ENCODE assay signal across 14 cellular contexts in genomic region chr2:37020887-37021796, GRCh38. TPM values are rescaled to one million over a fixed set of nuclear protein-coding genes. Genes with fewer than 3 reads are reported as not detected.
DNase-seq lines count a peak whose midpoint lies in the region; ATAC-seq, FAIRE-seq and TF ChIP-seq lines count a peak whose summit lies in the region.
"Had no signal": no experiment of that assay in that cellular context is flagged by ENCODE, and none has a peak within 500 bp of the region (broad histone marks: within the 10 kb centered on the region; RNA-seq: fewer than 3 reads in every experiment).

No MANE protein-coding gene starts in this region.

- H4K20me1 ChIP-seq in hepatocyte (ENCODE audit: insufficient read depth, poor library complexity, severe bottlenecking), result no peaks in the 10 kb centered on the region
- H4K20me1 ChIP-seq: BLaER1 had no signal

- H3K27me3 ChIP-seq in adipocyte (replicated peaks; ENCODE audit: control insufficient read depth, insufficient read depth, low read length) (no peaks in the 10 kb centered on the region), hepatocyte (no peaks in the 10 kb centered on the region)
- H3K27me3 ChIP-seq: BLaER1 had no signal

- POLR2A ChIA-PET in RWPE1 (lab: Yijun Ruan, JAX; ENCODE audit: low non-redundant PET), result no interaction called here

- CTCF ChIA-PET in RWPE1 (lab: Yijun Ruan, JAX), result interaction anchor here (0.6 kb wide), 2 partner anchors 159 to 181 kb away, joined by 3 read pairs; no protein-coding TSS in a partner anchor

- H3K9me3 ChIP-seq in adipocyte (ENCODE audit: control insufficient read depth, low read length) (no peaks in the 10 kb centered on the region), hepatocyte (ENCODE audit: low read depth) (no peaks in the 10 kb centered on the region)
- H3K9me3 ChIP-seq: BLaER1 had no signal

- H3K79me2 ChIP-seq in hepatocyte, result no peaks in the 10 kb centered on the region

- H3K4me1 ChIP-seq in adipocyte (ENCODE audit: control insufficient read depth, insufficient read depth, low read length) (peaks cover 20% of the 10 kb centered on the region), hepatocyte (ENCODE audit: insufficient read depth) (no peaks in the 10 kb centered on the region)
- H3K4me1 ChIP-seq: BLaER1 had no signal

- ATAC-seq in sciatic nerve, result peak; percentile 69
- ATAC-seq: activated CD8-positive, alpha-beta memory T cell treated with anti-CD3 and anti-CD28 coated beads, Interleukin-2, amount 10 ng/mL, durations not matched to agents 7 days and 5 days; activated naive CD4-positive, alpha-beta T cell treated with anti-CD3 and anti-CD28 coated beads, Interleukin-2, amount 50 U/mL, for 72 hours; stimulated activated naive B cell treated with anti-CD40 and anti-IgM and Interleukin-4, amounts not matched to agents 10 μg/mL and 1 μg/mL and 100 μg/mL, for 72 hours had no signal

- H3K36me3 ChIP-seq in adipocyte (ENCODE audit: control insufficient read depth, insufficient read depth, low read length, severe bottlenecking), result peaks cover 70% of the 10 kb centered on the region
- no peaks in the 10 kb centered on the region for H3K36me3 ChIP-seq in hepatocyte (replicated peaks; ENCODE audit: insufficient read depth, low read depth)

- H3K27ac ChIP-seq in hepatocyte (peak overlapping the region; percentile 44), RWPE1 (no peak overlapping the region)
- H3K27ac ChIP-seq: BLaER1 had no signal

- FAIRE-seq in G401.6 (lab: Jason Lieb, UNC), result peak; percentile 6

- TF ChIP-seq CTCF in hepatocyte (IDR thresholded peaks at IDR 0.05; ENCODE audit: poor library complexity) (no peak), RWPE1 (conservative IDR thresholded peaks at IDR 0.05; ENCODE audit: low read depth) (no peak)

- DNase-seq in adipocyte (ENCODE audit: low read depth) (no peak), hepatocyte (ENCODE audit: low spot score) (no peak), sciatic nerve (ENCODE audit: low spot score) (no peak), NOMO-1 treated with DMSO at 0.1 percent for 48 hours (lab: John Stamatoyannopoulos, UW; ENCODE audit: unreplicated experiment) (no peak), NCI-H510A treated with DMSO at 0.1 percent for 48 hours (lab: John Stamatoyannopoulos, UW) (no peak), AG08395 (ENCODE audit: low spot score) (no peak), RWPE1 (ENCODE audit: low spot score) (no peak)
- DNase-seq: activated CD8-positive, alpha-beta memory T cell treated with anti-CD3 and anti-CD28 coated beads, Interleukin-2, amount 10 ng/mL, durations not matched to agents 7 days and 5 days; GOT3; stimulated activated CD4-positive, alpha-beta T cell treated with anti-CD3 and anti-CD28 coated beads, Interleukin-4, amount 100 ng/mL, for 4 hours; stimulated activated naive B cell treated with anti-CD40 and anti-IgM and Interleukin-4, amounts not matched to agents 10 μg/mL and 1 μg/mL and 100 μg/mL, for 72 hours had no signal

- H3K4me2 ChIP-seq in hepatocyte, result no peak overlapping the region
- H3K4me2 ChIP-seq: BLaER1 had no signal

- no peak overlapping the region for H2AFZ ChIP-seq in hepatocyte

- 89% methylated on average over 5 of the region's 5 CpGs for WGBS in hepatocyte (ENCODE audit: low lambda C conversion rate, missing lambda C conversion rate)

- H3K9me2 ChIP-seq in hepatocyte (replicated peaks; ENCODE audit: insufficient read depth), result no peaks in the 10 kb centered on the region

- H3K4me3 ChIP-seq in adipocyte (ENCODE audit: low read length) (peak overlapping the region; percentile 50), hepatocyte (no peak overlapping the region)
- H3K4me3 ChIP-seq: BLaER1 had no signal

- H3K9ac ChIP-seq in adipocyte (ENCODE audit: low read length), result peak overlapping the region; percentile 55
- H3K9ac ChIP-seq: BLaER1 had no signal

- intact Hi-C loops in sciatic nerve (cut with DNase I), result no loop called here

RNA-seq across cellular contexts. Expression of gene STRN, which starts 54.8 kb away (rescaled TPM):
- total RNA-seq in hepatocyte (13.9 and 14.1 TPM in 2 replicates), sciatic nerve (38.9 TPM)
- 4.4 TPM in 2 replicates for polyA plus RNA-seq in hepatocyte
